In genomic region chr2:161112885-161113284, GRCh38 we compare ENCODE assay signal across 18 cellular contexts.
"Had no signal": no experiment of that assay in that cellular context is flagged by ENCODE, and none has a peak within 500 bp of the region (broad histone marks: within the 10 kb centered on the region; RNA-seq: fewer than 3 reads in every experiment).

No MANE protein-coding gene starts in this region.

- H3K27ac Mint-ChIP-seq: activated CD4-positive, alpha-beta T cell treated with anti-CD3 and anti-CD28 coated beads for 36 hours; activated naive CD8-positive, alpha-beta T cell treated with anti-CD3 and anti-CD28 coated beads, Interleukin-2, amount 10 ng/mL, durations not matched to agents 7 days and 5 days; activated T-helper 1 cell treated with anti-CD3 and anti-CD28 coated beads, Interleukin-12 subunit alpha, Interleukin-12 subunit beta, Interleukin-2, Interleukin-4 antibody, amounts not matched to agents 30 ng/mL and 10 ng/mL and 1 ng/mL, durations not matched to agents 14 hours and 24 hours and 36 hours; dendritic cell treated with granulocyte-macrophage colony-stimulating factor and Interleukin-4, amounts not matched to agents 40 ng/mL and 50 ng/mL, for 4 days; stimulated activated naive B cell treated with anti-CD40 and anti-IgM and Interleukin-4, amounts not matched to agents 10 μg/mL and 1 μg/mL and 100 μg/mL, for 72 hours had no signal

- H3K36me3 Mint-ChIP-seq: stimulated activated naive B cell treated with anti-CD40 and anti-IgM and Interleukin-4, amounts not matched to agents 10 μg/mL and 1 μg/mL and 100 μg/mL, for 72 hours had no signal

- H3K9me3 Mint-ChIP-seq: activated T-helper 1 cell treated with anti-CD3 and anti-CD28 coated beads, Interleukin-12 subunit alpha, Interleukin-12 subunit beta, Interleukin-2, Interleukin-4 antibody, amounts not matched to agents 30 ng/mL and 10 ng/mL and 1 ng/mL, durations not matched to agents 14 hours and 24 hours and 36 hours; dendritic cell treated with granulocyte-macrophage colony-stimulating factor and Interleukin-4, amounts not matched to agents 40 ng/mL and 50 ng/mL, for 4 days; neural crest cell; stimulated activated naive B cell treated with anti-CD40 and anti-IgM and Interleukin-4, amounts not matched to agents 10 μg/mL and 1 μg/mL and 100 μg/mL, for 72 hours had no signal

- H3K4me3 Mint-ChIP-seq: activated CD4-positive, alpha-beta T cell treated with anti-CD3 and anti-CD28 coated beads for 36 hours; activated naive CD8-positive, alpha-beta T cell treated with anti-CD3 and anti-CD28 coated beads, Interleukin-2, amount 10 ng/mL, durations not matched to agents 7 days and 5 days; activated T-helper 1 cell treated with anti-CD3 and anti-CD28 coated beads, Interleukin-12 subunit alpha, Interleukin-12 subunit beta, Interleukin-2, Interleukin-4 antibody, amounts not matched to agents 30 ng/mL and 10 ng/mL and 1 ng/mL, durations not matched to agents 14 hours and 24 hours and 36 hours; dendritic cell treated with granulocyte-macrophage colony-stimulating factor and Interleukin-4, amounts not matched to agents 40 ng/mL and 50 ng/mL, for 4 days; neural crest cell; stimulated activated naive B cell treated with anti-CD40 and anti-IgM and Interleukin-4, amounts not matched to agents 10 μg/mL and 1 μg/mL and 100 μg/mL, for 72 hours had no signal

- H3K4me3 ChIP-seq: cardiac muscle cell, esophagus muscularis mucosa, gastroesophageal sphincter, heart right ventricle, left ventricle myocardium inferior, spleen had no signal

- H3K27me3 Mint-ChIP-seq: dendritic cell treated with granulocyte-macrophage colony-stimulating factor and Interleukin-4, amounts not matched to agents 40 ng/mL and 50 ng/mL, for 4 days; stimulated activated naive B cell treated with anti-CD40 and anti-IgM and Interleukin-4, amounts not matched to agents 10 μg/mL and 1 μg/mL and 100 μg/mL, for 72 hours had no signal

- H3K27ac ChIP-seq: cardiac muscle cell, esophagus muscularis mucosa, gastroesophageal sphincter, heart right ventricle, left ventricle myocardium inferior, spleen had no signal

- H3K4me1 ChIP-seq: heart right ventricle, left ventricle myocardium inferior had no signal

- H3K4me1 Mint-ChIP-seq: activated CD4-positive, alpha-beta T cell treated with anti-CD3 and anti-CD28 coated beads for 36 hours; activated naive CD8-positive, alpha-beta T cell treated with anti-CD3 and anti-CD28 coated beads, Interleukin-2, amount 10 ng/mL, durations not matched to agents 7 days and 5 days; neural crest cell had no signal

- H3K36me3 ChIP-seq: cardiac muscle cell, esophagus muscularis mucosa, gastroesophageal sphincter, heart right ventricle, left ventricle myocardium inferior, spleen had no signal

- DNase-seq: activated CD4-positive, alpha-beta T cell treated with anti-CD3 and anti-CD28 coated beads for 36 hours; activated CD4-positive, alpha-beta T cell treated with anti-CD3 and anti-CD28 coated beads, Interleukin-2, amount 50 U/mL, for 48 hours; activated naive CD8-positive, alpha-beta T cell treated with anti-CD3 and anti-CD28 coated beads, Interleukin-2, amount 10 ng/mL, durations not matched to agents 7 days and 5 days; amygdala; effector CD8-positive, alpha-beta T cell; heart right ventricle; left ventricle myocardium inferior; mammary epithelial cell; retina; spleen; stimulated activated CD4-positive, alpha-beta T cell treated with anti-CD3 and anti-CD28 coated beads, Interleukin-4, amount 100 ng/mL, for 4 hours; stimulated activated naive B cell treated with anti-CD40 and anti-IgM and Interleukin-4, amounts not matched to agents 10 μg/mL and 1 μg/mL and 100 μg/mL, for 72 hours had no signal

- ATAC-seq: activated CD4-positive, alpha-beta T cell treated with anti-CD3 and anti-CD28 coated beads for 36 hours; gastroesophageal sphincter; heart right ventricle; stimulated activated naive B cell treated with anti-CD40 and anti-IgM and Interleukin-4, amounts not matched to agents 10 μg/mL and 1 μg/mL and 100 μg/mL, for 72 hours had no signal

- H3K27me3 ChIP-seq: esophagus muscularis mucosa, gastroesophageal sphincter, heart right ventricle, spleen had no signal

- H3K9me3 ChIP-seq: esophagus muscularis mucosa, gastroesophageal sphincter, heart right ventricle, left ventricle myocardium inferior, spleen had no signal
